ENCODE assay signal across 21 cellular contexts in genomic region chr11:33005175-33005574, GRCh38. TPM values are rescaled to one million over a fixed set of nuclear protein-coding genes. Genes with fewer than 3 reads are reported as not detected.
A peak's percentile ranks its signal among the peaks of the same experiment; 100 is the strongest.
DNase-seq lines count a peak whose midpoint lies in the region; ATAC-seq and TF ChIP-seq lines count a peak whose summit lies in the region.
"Had no signal": no experiment of that assay in that cellular context is flagged by ENCODE, and none has a peak within 500 bp of the region (broad histone marks: within the 10 kb centered on the region; RNA-seq: fewer than 3 reads in every experiment).

No MANE protein-coding gene starts in this region.

- no peaks in the 10 kb centered on the region for H3K79me2 ChIP-seq in HCT116 (ENCODE audit: insufficient read depth, low read length)

- H3K27ac Mint-ChIP-seq in activated CD4-positive, alpha-beta T cell treated with anti-CD3 and anti-CD28 coated beads, Interleukin-2, amount 10 ng/mL, durations not matched to agents 24 days and 14 days: no peak overlapping the region
- no peak overlapping the region for H3K27ac Mint-ChIP-seq in activated T-helper 17 cell treated with anti-CD3 and anti-CD28 coated beads, Interleukin-2, amount 50 U/mL, for 72 hours
- H3K27ac Mint-ChIP-seq: activated T-helper 1 cell treated with anti-CD3 and anti-CD28 coated beads, Interleukin-12 subunit alpha, Interleukin-12 subunit beta, Interleukin-2, Interleukin-4 antibody, amounts not matched to agents 30 ng/mL and 10 ng/mL and 1 ng/mL, durations not matched to agents 14 hours and 24 hours and 36 hours had no signal

- H3K27ac ChIP-seq in HCT116 (ENCODE audit: low read depth, low read length) (no peak overlapping the region), adrenal gland (no peak overlapping the region)
- H3K27ac ChIP-seq: PC-9 had no signal

- no peak for TF ChIP-seq RAD21 in HCT116 (IDR thresholded peaks at IDR 0.05; ENCODE audit: low read depth)

- intact Hi-C loops in activated CD4-positive, alpha-beta T cell treated with anti-CD3 and anti-CD28 coated beads, Interleukin-2, amount 10 ng/mL, durations not matched to agents 24 days and 14 days (cut with micrococcal nuclease): no loop called here
- intact Hi-C loops in HCT116 (cut with micrococcal nuclease): no loop called here
- intact Hi-C loops in left colon (cut with DNase I, micrococcal nuclease): no loop called here
- intact Hi-C loops in adrenal gland (cut with DNase I): no loop called here

- no peaks in the 10 kb centered on the region for H4K20me1 ChIP-seq in HCT116 (ENCODE audit: insufficient read depth)

- DNase-seq in activated CD4-positive, alpha-beta T cell treated with anti-CD3 and anti-CD28 coated beads, Interleukin-2, amount 10 ng/mL, durations not matched to agents 24 days and 14 days: peak; percentile 70
- no peak for DNase-seq in activated CD4-positive, alpha-beta T cell treated with anti-CD3 and anti-CD28 coated beads for 1 hour
- no peak for DNase-seq in HCT116 (ENCODE audit: low read depth, low spot score)
- DNase-seq in left colon: no peak
- DNase-seq in adrenal gland: no peak
- DNase-seq in HCEC 1CT: no peak
- DNase-seq: 8988T, amygdala, Kasumi-1, kidney glomerular epithelial cell, NCI-H1092 treated with DMSO at 0.1 percent for 48 hours, NCI-H2029, NCI-H226, PC-9, retina, SHP77 treated with DMSO at 0.1 percent for 48 hours, trophoblast cell had no signal

- no peak for TF ChIP-seq CTCF in HCT116 (IDR thresholded peaks at IDR 0.05 in 2 of 3, conservative IDR thresholded peaks at IDR 0.05 in 1 of 3; ENCODE audit: borderline replicate concordance in 1 of 3, insufficient read depth in 1 of 3, low read depth in 2 of 3, low read length in 2 of 3)
- TF ChIP-seq CTCF in adrenal gland (IDR thresholded peaks at IDR 0.05): no peak

- H3K36me3 ChIP-seq in HCT116 (ENCODE audit: control insufficient read depth in 1 of 2, insufficient read depth in 2 of 2, low read length in 2 of 2) (no peaks in the 10 kb centered on the region), adrenal gland (replicated peaks in 1 of 2) (no peaks in the 10 kb centered on the region)

- H2AFZ ChIP-seq in HCT116 (ENCODE audit: low read depth, low read length, poor library complexity, severe bottlenecking): peak overlapping the region; percentile 24
- H2AFZ ChIP-seq: PC-9 had no signal

- no peak overlapping the region for H3K9ac ChIP-seq in HCT116 (ENCODE audit: low read length)

- no peaks in the 10 kb centered on the region for H3K36me3 Mint-ChIP-seq in activated CD4-positive, alpha-beta T cell treated with anti-CD3 and anti-CD28 coated beads, Interleukin-2, amount 10 ng/mL, durations not matched to agents 24 days and 14 days (ENCODE audit: low read depth)
- no peaks in the 10 kb centered on the region for H3K36me3 Mint-ChIP-seq in activated T-helper 17 cell treated with anti-CD3 and anti-CD28 coated beads, Interleukin-2, amount 50 U/mL, for 72 hours (ENCODE audit: low read depth)

- peaks cover 48% of the 10 kb centered on the region for H3K27me3 Mint-ChIP-seq in activated CD4-positive, alpha-beta T cell treated with anti-CD3 and anti-CD28 coated beads, Interleukin-2, amount 10 ng/mL, durations not matched to agents 24 days and 14 days
- no peaks in the 10 kb centered on the region for H3K27me3 Mint-ChIP-seq in activated T-helper 17 cell treated with anti-CD3 and anti-CD28 coated beads, Interleukin-2, amount 50 U/mL, for 72 hours

- no peak for TF ChIP-seq POLR2A in HCT116 (IDR thresholded peaks at IDR 0.05; ENCODE audit: borderline replicate concordance, extremely low read depth, insufficient read depth, insufficient read length)
- no peak for TF ChIP-seq POLR2A in adrenal gland (IDR thresholded peaks at IDR 0.05)

- CTCF ChIA-PET in HCT116 (lab: Charles Lee): no interaction called here

- no peak overlapping the region for H3K4me3 ChIP-seq in HCT116 (replicated peaks in 1 of 2; ENCODE audit: low read depth in 1 of 2, low read length in 2 of 2)
- no peak overlapping the region for H3K4me3 ChIP-seq in adrenal gland
- H3K4me3 ChIP-seq: PC-9, smooth muscle cell had no signal

- H3K9me2 ChIP-seq in HCT116 (ENCODE audit: insufficient read depth): no peaks in the 10 kb centered on the region

- peaks cover 15% of the 10 kb centered on the region for H3K4me1 Mint-ChIP-seq in activated CD4-positive, alpha-beta T cell treated with anti-CD3 and anti-CD28 coated beads, Interleukin-2, amount 10 ng/mL, durations not matched to agents 24 days and 14 days
- peaks cover 26% of the 10 kb centered on the region for H3K4me1 Mint-ChIP-seq in activated T-helper 17 cell treated with anti-CD3 and anti-CD28 coated beads, Interleukin-2, amount 50 U/mL, for 72 hours

- no peaks in the 10 kb centered on the region for H3K9me3 Mint-ChIP-seq in activated CD4-positive, alpha-beta T cell treated with anti-CD3 and anti-CD28 coated beads, Interleukin-2, amount 10 ng/mL, durations not matched to agents 24 days and 14 days
- H3K9me3 Mint-ChIP-seq in activated T-helper 17 cell treated with anti-CD3 and anti-CD28 coated beads, Interleukin-2, amount 50 U/mL, for 72 hours: no peaks in the 10 kb centered on the region
- H3K9me3 Mint-ChIP-seq: activated T-helper 1 cell treated with anti-CD3 and anti-CD28 coated beads, Interleukin-12 subunit alpha, Interleukin-12 subunit beta, Interleukin-2, Interleukin-4 antibody, amounts not matched to agents 30 ng/mL and 10 ng/mL and 1 ng/mL, durations not matched to agents 14 hours and 24 hours and 36 hours had no signal

- ATAC-seq in HCT116 (peak; percentile 38; the same call in 1 of the 2 replicates), left colon (peak; percentile 75), GM18517 (IDR thresholded peaks at IDR 0.05; ENCODE audit: unreplicated experiment) (no peak)
- ATAC-seq in activated T-helper 17 cell treated with anti-CD3 and anti-CD28 coated beads, Interleukin-2, amount 50 U/mL, for 72 hours (replicated peaks): peak; percentile 67

- BruUV-seq in HCT116 (replicated peaks; lab: Mats Ljungman, UMichigan): no TSS peak

- H3K4me2 ChIP-seq in HCT116 (ENCODE audit: low read length): no peak overlapping the region
- H3K4me2 ChIP-seq: PC-9, smooth muscle cell had no signal

- no peak overlapping the region for H3K4me3 Mint-ChIP-seq in activated CD4-positive, alpha-beta T cell treated with anti-CD3 and anti-CD28 coated beads, Interleukin-2, amount 10 ng/mL, durations not matched to agents 24 days and 14 days
- no peak overlapping the region for H3K4me3 Mint-ChIP-seq in activated T-helper 17 cell treated with anti-CD3 and anti-CD28 coated beads, Interleukin-2, amount 50 U/mL, for 72 hours
- H3K4me3 Mint-ChIP-seq: activated T-helper 1 cell treated with anti-CD3 and anti-CD28 coated beads, Interleukin-12 subunit alpha, Interleukin-12 subunit beta, Interleukin-2, Interleukin-4 antibody, amounts not matched to agents 30 ng/mL and 10 ng/mL and 1 ng/mL, durations not matched to agents 14 hours and 24 hours and 36 hours had no signal

- POLR2A ChIA-PET in HCT116 (lab: Charles Lee): no interaction called here

- H3K9me3 ChIP-seq in HCT116 (ENCODE audit: control insufficient read depth in 1 of 2, insufficient read depth in 1 of 2, low read depth in 1 of 2, low read length in 2 of 2) (no peaks in the 10 kb centered on the region), adrenal gland (replicated peaks in 1 of 3) (no peaks in the 10 kb centered on the region)

- RAD21 ChIA-PET in HCT116 (lab: Charles Lee; ENCODE audit: low non-redundant PET in 1 of 2, low total read pairs in 2 of 2, uncharacterized antibody in 2 of 2, unreplicated experiment in 2 of 2): no interaction called here

- WGBS in adrenal gland, 4 donors: 44 to 65% (median 60%) methylated on average over 2 of the region's 2 CpGs

- H3K4me1 ChIP-seq in HCT116 (ENCODE audit: control insufficient read depth in 1 of 2, insufficient read depth in 2 of 2, low read length in 2 of 2): peaks cover 3 to 11% of the 10 kb centered on the region in 2 experiments; a peak in 2 of 4 replicates
- H3K4me1 ChIP-seq in adrenal gland (replicated peaks in 1 of 2): no peaks in the 10 kb centered on the region

- H3K27me3 ChIP-seq in HCT116 (ENCODE audit: insufficient read depth, low read length) (no peaks in the 10 kb centered on the region), adrenal gland (no peaks in the 10 kb centered on the region)

TF ChIP-seq in HCT116, 20 proteins besides CTCF, POLR2A, EP300 and RAD21 (continues in another document):
- TF ChIP-seq EZH2phosphoT487 (IDR thresholded peaks at IDR 0.05; ENCODE audit: borderline replicate concordance): no peak
- no peak for TF ChIP-seq ZBTB33 (IDR thresholded peaks at IDR 0.05; ENCODE audit: extremely low read depth, insufficient replicate concordance, low read length)

RNA-seq across cellular contexts. Expression of gene DEPDC7, which starts 10.5 kb away (rescaled TPM):
- 0.64 and 0.84 TPM in 2 replicates for total RNA-seq in activated CD4-positive, alpha-beta T cell treated with anti-CD3 and anti-CD28 coated beads, Interleukin-2, amount 10 ng/mL, durations not matched to agents 24 days and 14 days
- 7.3 TPM for total RNA-seq in HCT116 (2021; ENCODE audit: unreplicated experiment)
- 2.2 and 3.5 TPM in 2 replicates for polyA plus RNA-seq in HCT116 (2012)
- 1 to 10 TPM in 1 of 2 donors, under 1 TPM in 1; 0.41 to 2.0 TPM for total RNA-seq in activated T-helper 17 cell treated with anti-CD3 and anti-CD28 coated beads, Interleukin-2, amount 50 U/mL, for 72 hours
- total RNA-seq in left colon: 1 to 10 TPM; 8.3 to 8.6 TPM
- 1 to 10 TPM in 3 of 8 donors, under 1 TPM in 4, not detected in 1; 0.32 to 3.6 (median 0.90) TPM for total RNA-seq in adrenal gland
- polyA plus RNA-seq in adrenal gland: 1 to 10 TPM in 1 of 3 donors, under 1 TPM in 2; 0.38 to 1.1 (median 0.67) TPM

RNA-seq across cellular contexts. Expression of gene TCP11L1, which starts 34.2 kb away (rescaled TPM):
- total RNA-seq in activated CD4-positive, alpha-beta T cell treated with anti-CD3 and anti-CD28 coated beads, Interleukin-2, amount 10 ng/mL, durations not matched to agents 24 days and 14 days: 12.5 and 14.4 TPM in 2 replicates
- total RNA-seq in HCT116 (2021; ENCODE audit: unreplicated experiment) (12.0 TPM), left colon (10 to 100 TPM; 30.7 to 32.9 TPM), adrenal gland (10 to 100 TPM in 7 of 8 donors, 1 to 10 TPM in 1; 8.8 to 35.2 (median 14.1) TPM)
- 4.6 and 5.7 TPM in 2 replicates for polyA plus RNA-seq in HCT116 (2012)
- 10 to 100 TPM; 13.3 to 14.6 TPM for total RNA-seq in activated T-helper 17 cell treated with anti-CD3 and anti-CD28 coated beads, Interleukin-2, amount 50 U/mL, for 72 hours
- polyA plus RNA-seq in adrenal gland: 1 to 10 TPM; 3.0 to 8.8 (median 5.5) TPM
